In the genomic region with DNA sequence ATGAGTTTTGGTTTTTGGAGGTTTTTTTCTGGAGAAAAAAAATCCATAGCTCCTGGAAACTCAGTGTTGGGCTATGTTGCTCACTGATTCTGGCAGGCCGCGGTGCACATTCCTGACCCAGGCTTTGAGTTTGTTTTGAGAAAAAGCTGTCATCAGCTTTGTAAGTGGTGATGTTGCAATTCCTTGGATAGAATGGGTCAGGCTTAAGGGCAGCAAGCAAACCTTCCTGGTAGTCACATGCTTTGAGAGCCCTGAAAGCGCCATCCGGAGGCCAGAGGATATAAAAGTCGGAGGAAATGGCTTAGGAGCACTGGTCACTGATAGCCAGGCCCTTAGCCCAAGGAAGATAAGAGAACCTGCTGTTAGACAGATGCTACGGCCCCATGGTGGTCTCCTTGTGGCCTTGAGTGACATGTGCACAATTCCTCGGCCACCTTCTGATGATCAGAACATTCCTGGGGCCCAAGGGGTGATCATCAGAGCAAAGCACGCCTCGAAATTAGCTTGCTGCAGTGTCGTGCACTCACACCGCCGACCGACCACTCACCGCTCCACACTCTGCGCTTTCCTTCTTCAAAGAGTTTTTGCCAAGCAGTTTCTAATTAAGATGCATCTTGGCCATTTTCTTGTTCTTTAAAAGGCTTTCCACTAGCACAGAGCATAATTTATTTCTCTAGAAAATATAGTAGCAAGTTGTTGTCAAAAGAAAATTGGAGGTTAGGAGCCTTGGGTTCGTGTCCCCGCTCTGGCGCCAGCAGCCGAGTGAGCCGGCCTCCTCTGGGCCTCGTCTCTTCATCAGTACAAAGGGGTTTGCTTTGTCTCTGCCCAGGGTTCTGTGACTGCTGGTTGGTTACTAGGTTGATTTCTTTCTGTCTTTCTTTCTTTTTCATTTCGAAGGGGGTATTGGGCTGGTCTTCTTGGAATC, we compare ENCODE assay signal across 9 cellular contexts.
DNase-seq lines count a peak whose midpoint lies in the region; ATAC-seq and TF ChIP-seq lines count a peak whose summit lies in the region.
"Had no signal": no experiment of that assay in that cellular context is flagged by ENCODE, and none has a peak within 500 bp of the region (broad histone marks: within the 10 kb centered on the region; RNA-seq: fewer than 3 reads in every experiment).

No MANE protein-coding gene starts in this region.

- peaks cover 25 to 83% (median 44%) of the 10 kb centered on the region in 4 donors for H3K4me1 Mint-ChIP-seq in naive thymus-derived CD8-positive, alpha-beta T cell

- TF ChIP-seq CTCF in esophagus muscularis mucosa (IDR thresholded peaks at IDR 0.05) = peak; percentile 18 to 34 (median 27)

- TF ChIP-seq EP300 in esophagus muscularis mucosa (IDR thresholded peaks at IDR 0.05) = peak; percentile 79

- TF ChIP-seq POLR2A in esophagus muscularis mucosa (IDR thresholded peaks at IDR 0.05; ENCODE audit: low read depth) = no peak

- POLR2A ChIA-PET in naive thymus-derived CD8-positive, alpha-beta T cell (lab: Charles Lee) = interaction anchor here (0.5 kb wide), 2 partner anchors 28 to 519 kb away, joined by 3 read pairs; no protein-coding TSS in a partner anchor

- H3K9me3 ChIP-seq in esophagus muscularis mucosa = no peaks in the 10 kb centered on the region

- peaks cover 62 to 82% (median 76%) of the 10 kb centered on the region in 4 donors for H3K4me1 ChIP-seq in esophagus muscularis mucosa

- peak overlapping the region in 1 of 10 donors; percentile 44 for H3K4me3 Mint-ChIP-seq in naive thymus-derived CD8-positive, alpha-beta T cell

- no peaks in the 10 kb centered on the region for H3K36me3 ChIP-seq in esophagus muscularis mucosa

- H3K36me3 Mint-ChIP-seq in naive thymus-derived CD8-positive, alpha-beta T cell = peaks cover 0 to 18% (median 0%) of the 10 kb centered on the region in 3 donors

- intact Hi-C loops in esophagus muscularis mucosa (cut with DNase I) = loop anchor here (2.0 to 5.0 kb wide), 3 partner anchors 47 to 102 kb away; no protein-coding TSS in a partner anchor

- ATAC-seq in naive thymus-derived CD8-positive, alpha-beta T cell = no peak
- no peak for ATAC-seq in GM21576 (IDR thresholded peaks at IDR 0.05; ENCODE audit: unreplicated experiment)
- ATAC-seq in GM19023 (IDR thresholded peaks at IDR 0.05; ENCODE audit: unreplicated experiment) = no peak

- WGBS in esophagus muscularis mucosa = 60% methylated on average over 22 of the region's 22 CpGs

- H3K27me3 Mint-ChIP-seq in naive thymus-derived CD8-positive, alpha-beta T cell = no peaks in the 10 kb centered on the region

- H3K27ac ChIP-seq in esophagus muscularis mucosa (replicated peaks in 1 of 4) = peak overlapping the region; percentile 84 to 92 (median 90)
- H3K27ac ChIP-seq: KMS-11 had no signal

- DNase-seq in Daoy (ENCODE audit: low read depth) = peak; percentile 82
- peak; percentile 7 for DNase-seq in NCI-H460 (ENCODE audit: extremely low read depth, low read depth)
- peak; percentile 95 for DNase-seq in esophagus muscularis mucosa (ENCODE audit: extremely low spot score)
- DNase-seq in naive thymus-derived CD8-positive, alpha-beta T cell = peak in 1 of 10 donors; percentile 34
- no peak for DNase-seq in NOMO-1 (lab: John Stamatoyannopoulos, UW; ENCODE audit: unreplicated experiment in 2 of 2)
- no peak for DNase-seq in activated CD4-positive, alpha-beta T cell treated with anti-CD3 and anti-CD28 coated beads for 4 hours

- H3K9me3 Mint-ChIP-seq in naive thymus-derived CD8-positive, alpha-beta T cell = no peaks in the 10 kb centered on the region

- H3K27me3 ChIP-seq in esophagus muscularis mucosa = no peaks in the 10 kb centered on the region

- H3K27ac Mint-ChIP-seq in naive thymus-derived CD8-positive, alpha-beta T cell = peak overlapping the region in 7 of 10 donors; percentile 4 to 91 (median 74)

- H3K4me3 ChIP-seq in esophagus muscularis mucosa = peak overlapping the region in 1 of 4 donors; percentile 2

Comparison
In these comparisons a context has a peak if more than half of its experiments do, and no peak if none do; other contexts are left out.
1. DNase-seq: peak in Daoy (single experiment), NCI-H460 (single experiment) and esophagus muscularis mucosa (single experiment); none in NOMO-1 (0 of 2) and activated CD4-positive, alpha-beta T cell treated with anti-CD3 and anti-CD28 coated beads for 4 hours (0 of 2).